In the genomic region with DNA sequence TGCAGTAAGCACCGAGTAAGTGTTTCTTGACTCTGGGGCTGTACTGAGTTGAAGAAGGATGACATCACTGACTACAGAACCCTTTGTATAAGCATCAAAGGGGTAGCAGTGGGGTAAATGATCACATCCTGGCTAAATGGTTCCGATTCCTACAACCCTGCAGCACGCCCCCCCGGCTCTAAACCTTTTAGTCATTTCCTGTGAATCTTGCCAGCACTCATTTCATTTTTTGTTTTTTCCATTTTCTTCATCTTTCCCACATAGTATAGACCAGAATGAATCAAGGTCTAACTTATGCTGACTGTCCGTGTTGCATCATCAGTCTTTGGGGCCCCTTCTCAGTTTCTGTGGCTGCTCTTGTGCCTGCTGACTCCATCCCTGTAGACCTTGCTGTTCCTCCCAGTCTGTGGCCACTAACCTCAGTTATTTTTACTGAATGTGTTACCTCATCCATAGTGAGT, we compare ENCODE assay signal across 8 cellular contexts.
DNase-seq lines count a peak whose midpoint lies in the region; ATAC-seq and TF ChIP-seq lines count a peak whose summit lies in the region.

No MANE protein-coding gene starts in this region.

- no peaks in the 10 kb centered on the region for H4K20me1 ChIP-seq in mammary epithelial cell (ENCODE audit: insufficient read depth, low read length)

- H3K4me2 ChIP-seq in mammary epithelial cell (ENCODE audit: insufficient read depth, low read depth, low read length): no peak overlapping the region

- no peak overlapping the region for H3K9ac ChIP-seq in mammary epithelial cell (ENCODE audit: insufficient read depth, low read length)

- in situ Hi-C loops in mammary epithelial cell (cut with MboI; ENCODE audit: low sequenced_read_pairs in 2 of 2): no loop called here
- in situ Hi-C loops in HAP-1 (cut with MboI; ENCODE audit: low sequenced_read_pairs): no loop called here

- no peaks in the 10 kb centered on the region for H3K79me2 ChIP-seq in mammary epithelial cell (ENCODE audit: insufficient read depth, low read length)

- BruUV-seq in mammary epithelial cell (replicated peaks; lab: Mats Ljungman, UMichigan): no TSS peak

- H3K27me3 ChIP-seq in mammary epithelial cell (ENCODE audit: insufficient read depth, low read length) (no peaks in the 10 kb centered on the region), HAP-1 (ENCODE audit: low read depth) (no peaks in the 10 kb centered on the region), esophagus squamous epithelium (no peaks in the 10 kb centered on the region)

- peaks cover 14% of the 10 kb centered on the region for H3K4me1 ChIP-seq in mammary epithelial cell (ENCODE audit: insufficient read depth, low read length)
- no peaks in the 10 kb centered on the region for H3K4me1 ChIP-seq in HAP-1
- H3K4me1 ChIP-seq in esophagus squamous epithelium: peaks cover 0 to 24% (median 13%) of the 10 kb centered on the region in 3 donors

- no peaks in the 10 kb centered on the region for H3K4me1 Mint-ChIP-seq in T-helper 2 cell treated with Interferon-gamma antibody and Interleukin-4, amounts not matched to agents 5 μg/mL and 100 μg/mL, for 36 hours (ENCODE audit: low read depth)

- intact Hi-C loops in mammary epithelial cell (cut with micrococcal nuclease) (no loop called here), esophagus squamous epithelium (cut with DNase I) (no loop called here)

- H2AFZ ChIP-seq in mammary epithelial cell (ENCODE audit: low read depth, low read length): no peak overlapping the region

- TF ChIP-seq POLR2A in esophagus squamous epithelium (IDR thresholded peaks at IDR 0.05): no peak

- CTCF ChIA-PET in mammary epithelial cell (lab: Charles Lee; ENCODE audit: low non-redundant PET): no interaction called here

- no peaks in the 10 kb centered on the region for H3K9me3 Mint-ChIP-seq in T-helper 2 cell treated with Interferon-gamma antibody and Interleukin-4, amounts not matched to agents 5 μg/mL and 100 μg/mL, for 36 hours

- H3K27ac ChIP-seq in mammary epithelial cell (ENCODE audit: insufficient read depth, low read depth, low read length) (no peak overlapping the region), esophagus squamous epithelium (no peak overlapping the region)

- TF ChIP-seq CTCF in mammary epithelial cell (conservative IDR thresholded peaks at IDR 0.05 in 1 of 2, IDR thresholded peaks at IDR 0.05 in 1 of 2; ENCODE audit: extremely low read depth in 1 of 2, insufficient read depth in 1 of 2, low read depth in 1 of 2, low read length in 2 of 2) (no peak), esophagus squamous epithelium (IDR thresholded peaks at IDR 0.05) (no peak)

- 39% methylated on average over 5 of the region's 5 CpGs for WGBS in mammary epithelial cell (ENCODE audit: low coverage, missing lambda C conversion rate)
- 28 to 32% methylated on average over 5 of the region's 5 CpGs for WGBS in esophagus squamous epithelium, 2 donors

- no peak overlapping the region for H3K27ac Mint-ChIP-seq in T-helper 2 cell treated with Interferon-gamma antibody and Interleukin-4, amounts not matched to agents 5 μg/mL and 100 μg/mL, for 36 hours

- H3K4me3 ChIP-seq in mammary epithelial cell (replicated peaks in 1 of 3; ENCODE audit: insufficient read depth in 1 of 3, low read depth in 2 of 3, low read length in 3 of 3): no peak overlapping the region
- no peak overlapping the region for H3K4me3 ChIP-seq in HAP-1
- H3K4me3 ChIP-seq in esophagus squamous epithelium: no peak overlapping the region

- ATAC-seq in GM18517 (IDR thresholded peaks at IDR 0.05; ENCODE audit: unreplicated experiment): no peak

- dilution Hi-C loops in mammary epithelial cell (cut with HindIII; ENCODE audit: low sequenced_read_pairs): no loop called here

- H3K27me3 Mint-ChIP-seq in T-helper 2 cell treated with Interferon-gamma antibody and Interleukin-4, amounts not matched to agents 5 μg/mL and 100 μg/mL, for 36 hours (ENCODE audit: low read depth): no peaks in the 10 kb centered on the region

- H3K36me3 ChIP-seq in mammary epithelial cell (ENCODE audit: insufficient read depth, low read length) (no peaks in the 10 kb centered on the region), HAP-1 (replicated peaks) (no peaks in the 10 kb centered on the region), esophagus squamous epithelium (peaks cover 0 to 10% (median 0%) of the 10 kb centered on the region in 3 donors)

- no peak overlapping the region for H3K4me3 Mint-ChIP-seq in T-helper 2 cell treated with Interferon-gamma antibody and Interleukin-4, amounts not matched to agents 5 μg/mL and 100 μg/mL, for 36 hours

- no peaks in the 10 kb centered on the region for H3K9me3 ChIP-seq in mammary epithelial cell (replicated peaks; ENCODE audit: insufficient read depth, low read length)
- H3K9me3 ChIP-seq in HAP-1: no peaks in the 10 kb centered on the region
- no peaks in the 10 kb centered on the region for H3K9me3 ChIP-seq in esophagus squamous epithelium

- DNase-seq in GM04504 (ENCODE audit: low read depth): peak; percentile 55
- DNase-seq in T-helper 2 cell treated with Interferon-gamma antibody and Interleukin-4, amounts not matched to agents 5 μg/mL and 100 μg/mL, for 36 hours (ENCODE audit: low spot score): peak; percentile 84
- peak; percentile 90 for DNase-seq in mammary epithelial cell
- DNase-seq in stimulated activated CD4-positive, alpha-beta T cell treated with anti-CD3 and anti-CD28 coated beads, Interleukin-15, amount 100 ng/mL, for 48 hours (ENCODE audit: low read depth in 2 of 2): peak; percentile 71 to 77
- DNase-seq in HAP-1 (ENCODE audit: low spot score in 2 of 2): no peak
- DNase-seq in esophagus squamous epithelium (lab: John Stamatoyannopoulos, UW): no peak
- no peak for DNase-seq in NCI-H2196 treated with DMSO at 0.1 percent for 48 hours (lab: John Stamatoyannopoulos, UW; ENCODE audit: unreplicated experiment)

- peaks cover 4% of the 10 kb centered on the region for H3K36me3 Mint-ChIP-seq in T-helper 2 cell treated with Interferon-gamma antibody and Interleukin-4, amounts not matched to agents 5 μg/mL and 100 μg/mL, for 36 hours (ENCODE audit: low read depth)

Comparison
In these comparisons a context has a peak if more than half of its experiments do, and no peak if none do; other contexts are left out.
1. DNase-seq: peak in GM04504 (single experiment), T-helper 2 cell treated with Interferon-gamma antibody and Interleukin-4, amounts not matched to agents 5 μg/mL and 100 μg/mL, for 36 hours (single experiment), mammary epithelial cell (single experiment) and stimulated activated CD4-positive, alpha-beta T cell treated with anti-CD3 and anti-CD28 coated beads, Interleukin-15, amount 100 ng/mL, for 48 hours (2 of 2); none in HAP-1 (0 of 2), esophagus squamous epithelium (single experiment) and NCI-H2196 treated with DMSO at 0.1 percent for 48 hours (single experiment).